Comparison of ENCODE assay signal across 17 cellular contexts in the genomic region with DNA sequence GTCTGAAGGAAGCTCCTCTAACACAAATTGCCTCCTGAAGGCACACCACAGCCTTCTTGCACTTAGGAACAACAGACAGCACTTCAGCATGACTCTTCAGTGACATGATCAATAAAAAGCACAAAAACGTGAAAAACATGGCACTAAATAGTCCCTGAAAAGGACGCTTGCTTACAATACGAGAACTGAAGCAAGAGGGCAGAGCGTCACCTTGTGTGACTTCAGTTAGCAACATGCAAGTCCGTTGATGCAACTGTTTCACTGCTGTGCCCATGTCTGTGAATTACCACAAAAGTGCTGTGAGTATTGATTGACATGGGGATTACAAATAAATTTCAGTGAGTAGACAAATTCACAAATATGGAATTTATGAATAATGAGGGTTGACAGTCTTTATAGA.
"Had no signal": no experiment of that assay in that cellular context is flagged by ENCODE, and none has a peak within 500 bp of the region (broad histone marks: within the 10 kb centered on the region; RNA-seq: fewer than 3 reads in every experiment).

No MANE protein-coding gene starts in this region.

- H3K36me3 Mint-ChIP-seq: activated CD4-positive, alpha-beta memory T cell treated with anti-CD3 and anti-CD28 coated beads for 36 hours; activated naive CD4-positive, alpha-beta T cell treated with anti-CD3 and anti-CD28 coated beads, Interleukin-2, amount 10 ng/mL, durations not matched to agents 7 days and 5 days; stimulated activated naive B cell treated with anti-CD40 and anti-IgM and Interleukin-4, amounts not matched to agents 10 μg/mL and 1 μg/mL and 100 μg/mL, for 72 hours had no signal

- H3K4me3 ChIP-seq: transverse colon had no signal

- H3K27ac Mint-ChIP-seq: activated CD4-positive, alpha-beta memory T cell treated with anti-CD3 and anti-CD28 coated beads for 36 hours; activated naive CD4-positive, alpha-beta T cell treated with anti-CD3 and anti-CD28 coated beads, Interleukin-2, amount 10 ng/mL, durations not matched to agents 7 days and 5 days; activated T-cell treated with anti-CD3 and anti-CD28 coated beads, Interleukin-2, amount 50 U/mL, for 72 hours; stimulated activated naive B cell treated with anti-CD40 and anti-IgM and Interleukin-4, amounts not matched to agents 10 μg/mL and 1 μg/mL and 100 μg/mL, for 72 hours; T-helper 17 cell had no signal

- H3K27ac ChIP-seq: parathyroid adenoma, transverse colon had no signal

- H3K36me3 ChIP-seq: transverse colon had no signal

- H3K27me3 Mint-ChIP-seq: activated naive CD4-positive, alpha-beta T cell treated with anti-CD3 and anti-CD28 coated beads, Interleukin-2, amount 10 ng/mL, durations not matched to agents 7 days and 5 days had no signal

- H3K79me2 ChIP-seq: parathyroid adenoma had no signal

- H3K4me1 Mint-ChIP-seq: activated naive CD4-positive, alpha-beta T cell treated with anti-CD3 and anti-CD28 coated beads, Interleukin-2, amount 10 ng/mL, durations not matched to agents 7 days and 5 days; stimulated activated naive B cell treated with anti-CD40 and anti-IgM and Interleukin-4, amounts not matched to agents 10 μg/mL and 1 μg/mL and 100 μg/mL, for 72 hours; T-helper 17 cell had no signal

- H3K9ac ChIP-seq: parathyroid adenoma had no signal

- H3K4me1 ChIP-seq: parathyroid adenoma, transverse colon had no signal

- DNase-seq: activated CD4-positive, alpha-beta memory T cell treated with anti-CD3 and anti-CD28 coated beads for 36 hours; activated CD4-positive, alpha-beta T cell treated with anti-CD3 and anti-CD28 coated beads for 4 hours; activated CD4-positive, CD25-positive, alpha-beta regulatory T cell; activated effector memory CD4-positive, alpha-beta T cell treated with anti-CD3 and anti-CD28 coated beads, Interleukin-2, amount 50 U/mL, for 16 hours; activated naive CD4-positive, alpha-beta T cell treated with anti-CD3 and anti-CD28 coated beads, Interleukin-2, amount 10 ng/mL, durations not matched to agents 7 days and 5 days; activated T-cell treated with anti-CD3 and anti-CD28 coated beads, Interleukin-2, amount 50 U/mL, for 72 hours; amygdala; cerebellar nuclear complex; foreskin melanocyte; hippocampal formation; small intestine; stimulated activated CD4-positive, alpha-beta T cell treated with anti-CD3 and anti-CD28 coated beads, Interleukin-15, amount 100 ng/mL, for 24 hours; stimulated activated naive B cell treated with anti-CD40 and anti-IgM and Interleukin-4, amounts not matched to agents 10 μg/mL and 1 μg/mL and 100 μg/mL, for 72 hours; T-helper 17 cell; transverse colon had no signal

- H3K9me3 ChIP-seq: transverse colon had no signal

- H3K27me3 ChIP-seq: transverse colon had no signal

- H3K4me3 Mint-ChIP-seq: activated CD4-positive, alpha-beta memory T cell treated with anti-CD3 and anti-CD28 coated beads for 36 hours; activated naive CD4-positive, alpha-beta T cell treated with anti-CD3 and anti-CD28 coated beads, Interleukin-2, amount 10 ng/mL, durations not matched to agents 7 days and 5 days; activated T-cell treated with anti-CD3 and anti-CD28 coated beads, Interleukin-2, amount 50 U/mL, for 72 hours; nephron; stimulated activated naive B cell treated with anti-CD40 and anti-IgM and Interleukin-4, amounts not matched to agents 10 μg/mL and 1 μg/mL and 100 μg/mL, for 72 hours; T-helper 17 cell had no signal

- H2AFZ ChIP-seq: parathyroid adenoma had no signal

- H3K9me3 Mint-ChIP-seq: activated CD4-positive, alpha-beta memory T cell treated with anti-CD3 and anti-CD28 coated beads for 36 hours; activated naive CD4-positive, alpha-beta T cell treated with anti-CD3 and anti-CD28 coated beads, Interleukin-2, amount 10 ng/mL, durations not matched to agents 7 days and 5 days; activated T-cell treated with anti-CD3 and anti-CD28 coated beads, Interleukin-2, amount 50 U/mL, for 72 hours had no signal
